Comparison of ENCODE assay signal across 23 cellular contexts in genomic region chr20:60637801-60638200, GRCh38.
"Had no signal": no experiment of that assay in that cellular context is flagged by ENCODE, and none has a peak within 500 bp of the region (broad histone marks: within the 10 kb centered on the region; RNA-seq: fewer than 3 reads in every experiment).

No MANE protein-coding gene starts in this region.

- H3K9me3 ChIP-seq: colonic mucosa, esophagus muscularis mucosa, esophagus squamous epithelium, gastrocnemius medialis, gastroesophageal sphincter had no signal

- H3K36me3 ChIP-seq: colonic mucosa, esophagus muscularis mucosa, esophagus squamous epithelium, gastrocnemius medialis, gastroesophageal sphincter, heart right ventricle had no signal

- H3K4me1 ChIP-seq: colonic mucosa, esophagus muscularis mucosa, esophagus squamous epithelium, foreskin keratinocyte, gastrocnemius medialis, gastroesophageal sphincter, heart right ventricle had no signal

- ATAC-seq: effector memory CD8-positive, alpha-beta T cell; esophagus mucosa; foreskin keratinocyte; gastroesophageal sphincter had no signal

- H3K27me3 ChIP-seq: colonic mucosa, esophagus muscularis mucosa, esophagus squamous epithelium, foreskin keratinocyte, gastrocnemius medialis had no signal

- H3K27ac ChIP-seq: colonic mucosa, coronary artery, dorsolateral prefrontal cortex, epithelial cell of prostate, esophagus muscularis mucosa, esophagus squamous epithelium, foreskin keratinocyte, gastrocnemius medialis, gastroesophageal sphincter, heart right ventricle had no signal

- H3K4me3 ChIP-seq: colonic mucosa, coronary artery, dorsolateral prefrontal cortex, esophagus muscularis mucosa, esophagus squamous epithelium, gastrocnemius medialis, gastroesophageal sphincter, heart right ventricle had no signal

- DNase-seq: colonic mucosa; cortex of kidney; dermis blood vessel endothelial cell; dorsolateral prefrontal cortex; effector CD4-positive, alpha-beta T cell; effector CD8-positive, alpha-beta T cell; effector memory CD4-positive, alpha-beta T cell; effector memory CD8-positive, alpha-beta T cell; endodermal cell; erythroblast; esophagus squamous epithelium; foreskin fibroblast; foreskin keratinocyte; foreskin melanocyte; gastrocnemius medialis; glutamatergic neuron; head of caudate nucleus; heart right ventricle had no signal
